23 cellular contexts compared by ENCODE assay signal in genomic region chr18:5987217-5987616, GRCh38.
DNase-seq lines count a peak whose midpoint lies in the region; TF ChIP-seq lines count a peak whose summit lies in the region.
"Had no signal": no experiment of that assay in that cellular context is flagged by ENCODE, and none has a peak within 500 bp of the region (broad histone marks: within the 10 kb centered on the region; RNA-seq: fewer than 3 reads in every experiment).

No MANE protein-coding gene starts in this region.

- TF ChIP-seq EP300 in esophagus muscularis mucosa (IDR thresholded peaks at IDR 0.05) = no peak

- H3K27me3 ChIP-seq in Karpas-422 (ENCODE audit: low read length) (no peaks in the 10 kb centered on the region), esophagus muscularis mucosa (no peaks in the 10 kb centered on the region), Peyer's patch (no peaks in the 10 kb centered on the region)
- H3K27me3 ChIP-seq: BE2C, BLaER1 had no signal

- H2AFZ ChIP-seq in Karpas-422 (ENCODE audit: low read length) = no peak overlapping the region

- peak overlapping the region; percentile 13 for H3K4me2 ChIP-seq in Karpas-422 (ENCODE audit: low read depth, low read length, poor library complexity, severe bottlenecking)
- H3K4me2 ChIP-seq: BLaER1 had no signal

- H3K36me3 Mint-ChIP-seq in osteocyte (ENCODE audit: unreplicated experiment) = no peaks in the 10 kb centered on the region
- no peaks in the 10 kb centered on the region for H3K36me3 Mint-ChIP-seq in type B pancreatic cell
- H3K36me3 Mint-ChIP-seq: CD14-positive monocyte; CD4-positive, alpha-beta memory T cell; CD4-positive, CD25-positive, alpha-beta regulatory T cell; CD8-positive, alpha-beta memory T cell had no signal

- DNase-seq in Karpas-422 (no peak), esophagus muscularis mucosa (ENCODE audit: extremely low spot score) (peak; percentile 66), osteocyte (ENCODE audit: extremely low spot score, unreplicated experiment) (peak; percentile 57), type B pancreatic cell (ENCODE audit: extremely low spot score, unreplicated experiment) (peak; percentile 49), DMS79 (lab: John Stamatoyannopoulos, UW) (no peak), OCI-M2 (lab: John Stamatoyannopoulos, UW; ENCODE audit: unreplicated experiment) (no peak), Peyer's patch (no peak), HUDEP-2 (lab: John Stamatoyannopoulos, UW; ENCODE audit: unreplicated experiment in 76 of 76) (no peak)
- DNase-seq: 8988T; ACHN; BE2C; C1 segment of cervical spinal cord; CD4-positive, alpha-beta memory T cell; CD4-positive, CD25-positive, alpha-beta regulatory T cell; CD8-positive, alpha-beta memory T cell; COR-L47; DMS 273 treated with DMSO at 0.1 percent for 48 hours; DMS153; DMS53; DMS79 treated with DMSO at 0.1 percent for 48 hours; GF-D8 had no signal

- WGBS in esophagus muscularis mucosa = 78% methylated on average over 5 of the region's 5 CpGs

- TF ChIP-seq POLR2A in esophagus muscularis mucosa (IDR thresholded peaks at IDR 0.05; ENCODE audit: low read depth) = no peak
- no peak for TF ChIP-seq POLR2A in Peyer's patch (IDR thresholded peaks at IDR 0.05)

- H3K9me3 Mint-ChIP-seq in osteocyte (ENCODE audit: unreplicated experiment) (peaks cover 3% of the 10 kb centered on the region), type B pancreatic cell (no peaks in the 10 kb centered on the region)

- H3K36me3 ChIP-seq in Karpas-422 (ENCODE audit: insufficient read depth, low read length) (no peaks in the 10 kb centered on the region), esophagus muscularis mucosa (no peaks in the 10 kb centered on the region), Peyer's patch (no peaks in the 10 kb centered on the region)
- H3K36me3 ChIP-seq: BE2C, BLaER1 had no signal

- intact Hi-C loops in esophagus muscularis mucosa (cut with DNase I) = no loop called here

- H3K4me1 ChIP-seq in Karpas-422 (ENCODE audit: low read length) (peaks cover 22% of the 10 kb centered on the region), esophagus muscularis mucosa (no peaks in the 10 kb centered on the region), Peyer's patch (no peaks in the 10 kb centered on the region)
- H3K4me1 ChIP-seq: BE2C had no signal

- H4K20me1 ChIP-seq in Karpas-422 (ENCODE audit: insufficient read depth, low read depth, low read length) = no peaks in the 10 kb centered on the region
- H4K20me1 ChIP-seq: BLaER1 had no signal

- TF ChIP-seq CTCF in esophagus muscularis mucosa (IDR thresholded peaks at IDR 0.05) = no peak
- no peak for TF ChIP-seq CTCF in osteocyte (IDR thresholded peaks at IDR 0.05)
- no peak for TF ChIP-seq CTCF in type B pancreatic cell (conservative IDR thresholded peaks at IDR 0.05)
- TF ChIP-seq CTCF in Peyer's patch (IDR thresholded peaks at IDR 0.05) = no peak

- H3K9ac ChIP-seq in Karpas-422 (ENCODE audit: low read length) = no peak overlapping the region
- H3K9ac ChIP-seq: BLaER1 had no signal

- no peaks in the 10 kb centered on the region for H3K9me2 ChIP-seq in Karpas-422 (replicated peaks; ENCODE audit: insufficient read depth, low read length)

- H3K9me3 ChIP-seq in Karpas-422 (ENCODE audit: low read length) (no peaks in the 10 kb centered on the region), esophagus muscularis mucosa (no peaks in the 10 kb centered on the region), Peyer's patch (no peaks in the 10 kb centered on the region)
- H3K9me3 ChIP-seq: BE2C, BLaER1 had no signal

- H3K4me3 Mint-ChIP-seq in osteocyte (ENCODE audit: unreplicated experiment) (no peak overlapping the region), type B pancreatic cell (no peak overlapping the region)
- H3K4me3 Mint-ChIP-seq: CD4-positive, alpha-beta memory T cell; CD4-positive, CD25-positive, alpha-beta regulatory T cell; CD8-positive, alpha-beta memory T cell had no signal

- H3K27ac Mint-ChIP-seq in osteocyte (ENCODE audit: unreplicated experiment) (no peak overlapping the region), type B pancreatic cell (no peak overlapping the region)
- H3K27ac Mint-ChIP-seq: CD4-positive, alpha-beta memory T cell; CD4-positive, CD25-positive, alpha-beta regulatory T cell; CD8-positive, alpha-beta memory T cell had no signal

- no peaks in the 10 kb centered on the region for H3K79me2 ChIP-seq in Karpas-422 (ENCODE audit: low read length)

- no peak overlapping the region for H3K4me3 ChIP-seq in Karpas-422 (ENCODE audit: low read length)
- H3K4me3 ChIP-seq in esophagus muscularis mucosa = no peak overlapping the region
- no peak overlapping the region for H3K4me3 ChIP-seq in Peyer's patch
- H3K4me3 ChIP-seq: BLaER1 had no signal

- H3K27ac ChIP-seq in Karpas-422 (ENCODE audit: low read length) = no peak overlapping the region
- no peak overlapping the region for H3K27ac ChIP-seq in esophagus muscularis mucosa (replicated peaks in 1 of 4)
- H3K27ac ChIP-seq in Peyer's patch = no peak overlapping the region
- H3K27ac ChIP-seq: BLaER1 had no signal

- H3K27me3 Mint-ChIP-seq in osteocyte (ENCODE audit: unreplicated experiment) (peaks cover 9% of the 10 kb centered on the region), type B pancreatic cell (peaks cover 11% of the 10 kb centered on the region)
- H3K27me3 Mint-ChIP-seq: CD4-positive, alpha-beta memory T cell; CD8-positive, alpha-beta memory T cell had no signal

- H3K4me1 Mint-ChIP-seq in osteocyte (ENCODE audit: unreplicated experiment) (no peaks in the 10 kb centered on the region), type B pancreatic cell (ENCODE audit: unreplicated experiment) (peaks cover 16% of the 10 kb centered on the region)
- H3K4me1 Mint-ChIP-seq: CD14-positive monocyte; CD4-positive, alpha-beta memory T cell; CD4-positive, CD25-positive, alpha-beta regulatory T cell; CD8-positive, alpha-beta memory T cell had no signal

Comparison
In these comparisons a context has a peak if more than half of its experiments do, and no peak if none do; other contexts are left out.
1. DNase-seq: peak in esophagus muscularis mucosa (single experiment), osteocyte (single experiment) and type B pancreatic cell (single experiment); none in Karpas-422 (single experiment), DMS79 (single experiment), OCI-M2 (single experiment), Peyer's patch (0 of 3) and HUDEP-2 (0 of 76).